In genomic region chr2:221530653-221531037, GRCh38 we compare ENCODE assay signal across 14 cellular contexts. TPM values are rescaled to one million over a fixed set of nuclear protein-coding genes. Genes with fewer than 3 reads are reported as not detected.
DNase-seq lines count a peak whose midpoint lies in the region; ATAC-seq and TF ChIP-seq lines count a peak whose summit lies in the region.
"Had no signal": no experiment of that assay in that cellular context is flagged by ENCODE, and none has a peak within 500 bp of the region (broad histone marks: within the 10 kb centered on the region; RNA-seq: fewer than 3 reads in every experiment).

No MANE protein-coding gene starts in this region.

- H3K27ac ChIP-seq in heart right ventricle (peak overlapping the region in 7 of 10 donors; percentile 54 to 86 (median 73)), left lung (peak overlapping the region in 1 of 2 donors; percentile 75), upper lobe of right lung (no peak overlapping the region)
- H3K27ac ChIP-seq: SJSA1 had no signal

- no peak for TF ChIP-seq CTCF in heart right ventricle (IDR thresholded peaks at IDR 0.05)
- no peak for TF ChIP-seq CTCF in left lung (IDR thresholded peaks at IDR 0.05)
- no peak for TF ChIP-seq CTCF in upper lobe of right lung (IDR thresholded peaks at IDR 0.05)

- intact Hi-C loops in heart right ventricle (cut with DNase I) (no loop called here), cardiac septum (cut with DNase I) (no loop called here), left lung (cut with DNase I) (no loop called here), upper lobe of right lung (cut with DNase I) (no loop called here)

- WGBS in heart right ventricle, 2 donors, result 54 to 59% methylated on average over 2 of the region's 2 CpGs

- H3K36me3 ChIP-seq in heart right ventricle (no peaks in the 10 kb centered on the region), adipocyte (ENCODE audit: control insufficient read depth, insufficient read depth, low read length, severe bottlenecking) (peaks cover 3% of the 10 kb centered on the region), left lung (no peaks in the 10 kb centered on the region), upper lobe of right lung (no peaks in the 10 kb centered on the region)
- H3K36me3 ChIP-seq: SJSA1 had no signal

- no peak overlapping the region for H3K9ac ChIP-seq in adipocyte (ENCODE audit: low read length)

- peaks cover 5 to 87% (median 49%) of the 10 kb centered on the region in 9 donors for H3K4me1 ChIP-seq in heart right ventricle
- H3K4me1 ChIP-seq in adipocyte (ENCODE audit: control insufficient read depth, insufficient read depth, low read length), result peaks cover 27% of the 10 kb centered on the region
- H3K4me1 ChIP-seq in left lung, result peaks cover 18 to 22% of the 10 kb centered on the region in 2 donors
- peaks cover 33% of the 10 kb centered on the region for H3K4me1 ChIP-seq in upper lobe of right lung

- H3K9me3 ChIP-seq in heart right ventricle, result no peaks in the 10 kb centered on the region
- H3K9me3 ChIP-seq in adipocyte (ENCODE audit: control insufficient read depth, low read length), result no peaks in the 10 kb centered on the region
- H3K9me3 ChIP-seq in left lung, result no peaks in the 10 kb centered on the region
- no peaks in the 10 kb centered on the region for H3K9me3 ChIP-seq in upper lobe of right lung
- H3K9me3 ChIP-seq: SJSA1 had no signal

- ATAC-seq in heart right ventricle (no peak), left lung (peak; percentile 19), upper lobe of right lung (peak; percentile 38)

- DNase-seq in heart right ventricle, result no peak
- DNase-seq in cardiac septum (ENCODE audit: low spot score), result no peak
- DNase-seq in adipocyte (ENCODE audit: low read depth), result no peak
- no peak for DNase-seq in left lung
- no peak for DNase-seq in upper lobe of right lung
- no peak for DNase-seq in islet precursor cell
- no peak for DNase-seq in SIG-M5 treated with dmso at 0.1 percent for 504 hours (lab: John Stamatoyannopoulos, UW; ENCODE audit: unreplicated experiment)
- DNase-seq in SKM-1 (lab: John Stamatoyannopoulos, UW; ENCODE audit: unreplicated experiment), result no peak
- DNase-seq: left cardiac atrium; naive B cell; NCI-H187 treated with DMSO at 0.1 percent for 48 hours; stimulated activated CD4-positive, alpha-beta T cell treated with anti-CD3 and anti-CD28 coated beads, Interleukin-2, amount 100 ng/mL, for 24 hours; trophoblast cell had no signal

- H3K4me3 ChIP-seq in heart right ventricle, result no peak overlapping the region
- H3K4me3 ChIP-seq in adipocyte (ENCODE audit: low read length), result peak overlapping the region; percentile 64
- H3K4me3 ChIP-seq in left lung, result no peak overlapping the region
- no peak overlapping the region for H3K4me3 ChIP-seq in upper lobe of right lung
- H3K4me3 ChIP-seq: SJSA1 had no signal

- H3K27me3 ChIP-seq in heart right ventricle (no peaks in the 10 kb centered on the region), adipocyte (replicated peaks; ENCODE audit: control insufficient read depth, insufficient read depth, low read length) (no peaks in the 10 kb centered on the region), left lung (no peaks in the 10 kb centered on the region), upper lobe of right lung (no peaks in the 10 kb centered on the region)
- H3K27me3 ChIP-seq: SJSA1 had no signal

RNA-seq across cellular contexts. Expression of gene EPHA4, which starts 41.5 kb away (rescaled TPM):
- total RNA-seq in heart right ventricle, result 10 to 100 TPM in 9 of 10 donors, 1 to 10 TPM in 1; 8.2 to 51.3 (median 21.1) TPM
- 10 to 100 TPM in 1 of 2 donors, 1 to 10 TPM in 1; 3.4 to 12.3 TPM for polyA plus RNA-seq in heart right ventricle
- total RNA-seq in cardiac septum, result 72.6 TPM
- total RNA-seq in left lung, result 10 to 100 TPM; 17.7 to 41.0 TPM
- 31.9 TPM for total RNA-seq in upper lobe of right lung

Comparison
In these comparisons a context has a peak if more than half of its experiments do, and no peak if none do; other contexts are left out.
1. ATAC-seq: peak in left lung (single experiment) and upper lobe of right lung (single experiment); none in heart right ventricle (0 of 8).